Comparison of ENCODE assay signal across 33 cellular contexts in the genomic region with DNA sequence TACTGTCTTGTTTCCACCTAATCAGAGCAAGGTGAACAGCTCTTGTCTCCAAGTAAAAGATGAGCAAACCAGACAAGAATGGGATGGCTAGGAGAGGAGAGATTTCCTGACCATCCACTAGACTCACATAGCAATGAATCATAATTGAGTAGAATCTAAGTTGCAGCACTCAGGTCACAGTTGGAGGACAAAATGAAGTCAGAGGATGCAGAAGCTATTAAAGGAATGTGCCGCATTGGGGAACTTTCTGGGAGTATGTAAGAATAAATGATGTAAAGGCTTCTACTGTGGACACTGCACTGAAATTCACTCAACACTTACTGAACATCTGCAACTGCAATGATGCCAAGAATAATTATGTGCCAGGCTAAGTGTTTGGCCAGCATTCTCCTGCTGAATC.
DNase-seq lines count a peak whose midpoint lies in the region; ATAC-seq, FAIRE-seq and TF ChIP-seq lines count a peak whose summit lies in the region.
"Had no signal": no experiment of that assay in that cellular context is flagged by ENCODE, and none has a peak within 500 bp of the region (broad histone marks: within the 10 kb centered on the region; RNA-seq: fewer than 3 reads in every experiment).

No MANE protein-coding gene starts in this region.

- no peak overlapping the region for H3K4me3 ChIP-seq in IMR-90 (ENCODE audit: insufficient read depth, low read depth, low read length)
- no peak overlapping the region for H3K4me3 ChIP-seq in astrocyte (ENCODE audit: insufficient read depth, low read depth, low read length)
- no peak overlapping the region for H3K4me3 ChIP-seq in foreskin fibroblast (ENCODE audit: low read depth in 1 of 2, low read length in 2 of 2)
- no peak overlapping the region for H3K4me3 ChIP-seq in OCI-LY7 (ENCODE audit: low read depth, low read length, poor library complexity, severe bottlenecking)
- H3K4me3 ChIP-seq: pancreas, SJCRH30, spleen, vagina had no signal

- H3K4me1 ChIP-seq in IMR-90 (ENCODE audit: control insufficient read depth, insufficient read depth, low read length) (peaks cover 8% of the 10 kb centered on the region), astrocyte (ENCODE audit: insufficient read depth, low read length) (peaks cover 2% of the 10 kb centered on the region), OCI-LY7 (ENCODE audit: insufficient read depth, low read length, poor library complexity, severe bottlenecking) (peaks cover 8% of the 10 kb centered on the region)
- H3K4me1 ChIP-seq: pancreas, spleen, vagina had no signal

- no peak overlapping the region for H3K56ac ChIP-seq in IMR-90 (ENCODE audit: extremely low read depth, insufficient read depth, low read length)

- H3K18ac ChIP-seq in IMR-90 (ENCODE audit: low read depth, low read length), result no peak overlapping the region

- dilution Hi-C loops in IMR-90 (cut with HindIII; ENCODE audit: low sequenced_read_pairs, unreplicated experiment), result no loop called here

- peak overlapping the region; percentile 2; the same call in 1 of the 2 replicates for H2BK20ac ChIP-seq in IMR-90 (ENCODE audit: low read depth, low read length)

- FAIRE-seq in astrocyte (lab: Jason Lieb, UNC), result peak; percentile 94
- FAIRE-seq: endothelial cell of umbilical vein, GM12891, pancreas had no signal

- no peak overlapping the region for H4K8ac ChIP-seq in IMR-90 (ENCODE audit: low read depth in 2 of 2, low read length in 2 of 2)

- H3K27me3 ChIP-seq in IMR-90 (ENCODE audit: control insufficient read depth, insufficient read depth, low read length) (0 out of 2 replicates have a peak, but pooled peaks cover 2% of the 10 kb centered on the region), astrocyte (ENCODE audit: insufficient read depth, low read length) (no peaks in the 10 kb centered on the region)
- H3K27me3 ChIP-seq: pancreas, SJCRH30, spleen, vagina had no signal

- in situ Hi-C loops in IMR-90 (cut with MboI; ENCODE audit: low sequenced_read_pairs), result no loop called here

- no peaks in the 10 kb centered on the region for H3K9me3 ChIP-seq in IMR-90 (ENCODE audit: control insufficient read depth, insufficient read depth, low read length)
- no peaks in the 10 kb centered on the region for H3K9me3 ChIP-seq in astrocyte (ENCODE audit: insufficient read depth, low read depth, low read length)
- no peaks in the 10 kb centered on the region for H3K9me3 ChIP-seq in OCI-LY7 (ENCODE audit: low read length)
- H3K9me3 ChIP-seq: pancreas, SJCRH30, spleen, vagina had no signal

- WGBS in IMR-90 (ENCODE audit: extremely low coverage in 2 of 2, insufficient read length in 1 of 2), 2 experiments, result no CpG with 5 or more reads among the region's 1 CpG

- no peaks in the 10 kb centered on the region for H3K27me3 Mint-ChIP-seq in astrocyte (ENCODE audit: low read depth, unreplicated experiment)
- H3K27me3 Mint-ChIP-seq: activated CD8-positive, alpha-beta memory T cell treated with anti-CD3 and anti-CD28 coated beads, Interleukin-2, amount 10 ng/mL, durations not matched to agents 7 days and 5 days; CD4-positive, alpha-beta memory T cell; stimulated activated naive CD8-positive, alpha-beta T cell treated with anti-CD3 and anti-CD28 coated beads, Interleukin-15, Interleukin-2, amounts not matched to agents 100 ng/mL and 50 ng/mL, for 24 hours had no signal

- H3K9me1 ChIP-seq in IMR-90 (ENCODE audit: insufficient read depth, low read length), result peaks cover 16% of the 10 kb centered on the region

- H3K27ac ChIP-seq in IMR-90 (ENCODE audit: insufficient read depth, low read length), result no peak overlapping the region
- no peak overlapping the region for H3K27ac ChIP-seq in astrocyte (ENCODE audit: low read depth, low read length)
- no peak overlapping the region for H3K27ac ChIP-seq in OCI-LY7 (ENCODE audit: low read depth, low read length, poor library complexity, severe bottlenecking)
- H3K27ac ChIP-seq: pancreas, SJCRH30, spleen, vagina had no signal

- TF ChIP-seq CTCF in IMR-90 (conservative IDR thresholded peaks at IDR 0.05; ENCODE audit: low read depth, low read length) (no peak), astrocyte (IDR thresholded peaks at IDR 0.05; ENCODE audit: insufficient read depth, low read depth, low read length) (no peak), foreskin fibroblast (IDR thresholded peaks at IDR 0.05; ENCODE audit: low read depth, low read length) (no peak), OCI-LY7 (conservative IDR thresholded peaks at IDR 0.05; ENCODE audit: low read length) (no peak)

- H2AK5ac ChIP-seq in IMR-90 (ENCODE audit: low read depth, low read length), result no peak overlapping the region

- no peak overlapping the region for H4K5ac ChIP-seq in IMR-90 (ENCODE audit: low read depth, low read length)

- ATAC-seq in IMR-90 (ENCODE audit: low read depth) (peak; percentile 55), HG03095 (IDR thresholded peaks at IDR 0.05; ENCODE audit: unreplicated experiment) (no peak)
- ATAC-seq: activated CD8-positive, alpha-beta memory T cell treated with anti-CD3 and anti-CD28 coated beads, Interleukin-2, amount 10 ng/mL, durations not matched to agents 7 days and 5 days; activated T-cell treated with anti-CD3 and anti-CD28 coated beads, Interleukin-2, amount 50 U/mL, for 72 hours; left ventricle myocardium superior; pancreas; T-cell; WTC11 had no signal

- TF ChIP-seq RAD21 in IMR-90 (IDR thresholded peaks at IDR 0.05; ENCODE audit: low read length), result no peak

- H4K91ac ChIP-seq in IMR-90 (ENCODE audit: insufficient read depth, low read depth, low read length), result no peak overlapping the region

- peak overlapping the region; percentile 63 for H3K4ac ChIP-seq in IMR-90 (ENCODE audit: low read depth, low read length)

- peak overlapping the region; percentile 66; the same call in 1 of the 2 replicates for H3K14ac ChIP-seq in IMR-90 (replicated peaks; ENCODE audit: low read depth, low read length)

- no peak overlapping the region for H3K27ac Mint-ChIP-seq in astrocyte (ENCODE audit: unreplicated experiment)
- H3K27ac Mint-ChIP-seq: activated CD8-positive, alpha-beta memory T cell treated with anti-CD3 and anti-CD28 coated beads, Interleukin-2, amount 10 ng/mL, durations not matched to agents 7 days and 5 days; activated T-cell treated with anti-CD3 and anti-CD28 coated beads, Interleukin-2, amount 50 U/mL, for 72 hours; CD4-positive, alpha-beta memory T cell; H9; stimulated activated naive CD8-positive, alpha-beta T cell treated with anti-CD3 and anti-CD28 coated beads, Interleukin-15, Interleukin-2, amounts not matched to agents 100 ng/mL and 50 ng/mL, for 24 hours; T-cell; WTC11 had no signal

- no peaks in the 10 kb centered on the region for H3K79me1 ChIP-seq in IMR-90 (ENCODE audit: low read depth in 1 of 2, low read length in 2 of 2)

- intact Hi-C loops in IMR-90 (cut with micrococcal nuclease), result loop anchor here (5.0 kb wide), 1 partner anchor 217 kb away; a partner anchor contains a TSS
- intact Hi-C loops in OCI-LY7 (cut with micrococcal nuclease; ENCODE audit: unreplicated experiment), result no loop called here

- peak overlapping the region; percentile 24; the same call in 1 of the 2 replicates for H2BK120ac ChIP-seq in IMR-90 (ENCODE audit: low read depth, low read length)

- no peaks in the 10 kb centered on the region for H3K36me3 Mint-ChIP-seq in astrocyte (ENCODE audit: low read depth, unreplicated experiment)
- H3K36me3 Mint-ChIP-seq: activated CD8-positive, alpha-beta memory T cell treated with anti-CD3 and anti-CD28 coated beads, Interleukin-2, amount 10 ng/mL, durations not matched to agents 7 days and 5 days; CD4-positive, alpha-beta memory T cell; T-cell; WTC11 had no signal

- peaks cover 17% of the 10 kb centered on the region for H3K4me1 Mint-ChIP-seq in astrocyte (ENCODE audit: low read depth, unreplicated experiment)
- H3K4me1 Mint-ChIP-seq: activated CD8-positive, alpha-beta memory T cell treated with anti-CD3 and anti-CD28 coated beads, Interleukin-2, amount 10 ng/mL, durations not matched to agents 7 days and 5 days; CD4-positive, alpha-beta memory T cell; T-cell had no signal

- H2AFZ ChIP-seq in IMR-90 (replicated peaks; ENCODE audit: low read length, poor library complexity), result no peak overlapping the region
- no peak overlapping the region for H2AFZ ChIP-seq in astrocyte (ENCODE audit: low read depth, low read length)
- H2AFZ ChIP-seq in OCI-LY7 (ENCODE audit: low read length), result no peak overlapping the region

- no peak overlapping the region for H2BK5ac ChIP-seq in IMR-90 (ENCODE audit: low read depth, low read length, poor library complexity, severe bottlenecking)

- H3K36me3 ChIP-seq in IMR-90 (ENCODE audit: control insufficient read depth, insufficient read depth, low read length) (no peaks in the 10 kb centered on the region), astrocyte (ENCODE audit: insufficient read depth, low read length) (no peaks in the 10 kb centered on the region), OCI-LY7 (ENCODE audit: insufficient read depth, low read length) (no peaks in the 10 kb centered on the region)
- H3K36me3 ChIP-seq: pancreas, SJCRH30, spleen, vagina had no signal

- H4K20me1 ChIP-seq in IMR-90 (ENCODE audit: insufficient read depth, low read length) (no peaks in the 10 kb centered on the region; the same call in 1 of the 2 replicates), astrocyte (ENCODE audit: insufficient read depth, low read length) (no peaks in the 10 kb centered on the region), OCI-LY7 (ENCODE audit: insufficient read depth, low read length) (no peaks in the 10 kb centered on the region)

- TF ChIP-seq POLR2A in IMR-90 (IDR thresholded peaks at IDR 0.05; ENCODE audit: low read depth, low read length), result no peak

- no peak overlapping the region for H2AK9ac ChIP-seq in IMR-90 (replicated peaks; ENCODE audit: low read depth, low read length, poor library complexity)

- H3K4me3 Mint-ChIP-seq in astrocyte (ENCODE audit: unreplicated experiment), result no peak overlapping the region
- H3K4me3 Mint-ChIP-seq: activated CD8-positive, alpha-beta memory T cell treated with anti-CD3 and anti-CD28 coated beads, Interleukin-2, amount 10 ng/mL, durations not matched to agents 7 days and 5 days; activated T-cell treated with anti-CD3 and anti-CD28 coated beads, Interleukin-2, amount 50 U/mL, for 72 hours; CD4-positive, alpha-beta memory T cell; H9; neural crest cell; stimulated activated naive CD8-positive, alpha-beta T cell treated with anti-CD3 and anti-CD28 coated beads, Interleukin-15, Interleukin-2, amounts not matched to agents 100 ng/mL and 50 ng/mL, for 24 hours; T-cell; WTC11 had no signal

- H3K23ac ChIP-seq in IMR-90 (ENCODE audit: low read depth, low read length), result no peak overlapping the region

- H3K9me3 Mint-ChIP-seq in astrocyte (ENCODE audit: unreplicated experiment), result no peaks in the 10 kb centered on the region
- H3K9me3 Mint-ChIP-seq: activated T-cell treated with anti-CD3 and anti-CD28 coated beads, Interleukin-2, amount 50 U/mL, for 72 hours; H9; neural crest cell; stimulated activated naive CD8-positive, alpha-beta T cell treated with anti-CD3 and anti-CD28 coated beads, Interleukin-15, Interleukin-2, amounts not matched to agents 100 ng/mL and 50 ng/mL, for 24 hours; WTC11 had no signal

- DNase-seq in AG20443 (ENCODE audit: low spot score) (peak; percentile 43), IMR-90 (peak; percentile 78), astrocyte (ENCODE audit: low read depth) (peak; percentile 68), foreskin fibroblast (peak; percentile 17 to 55), OCI-LY7 (ENCODE audit: low spot score) (no peak), globus pallidus (ENCODE audit: low spot score) (no peak), SK-N-DZ (ENCODE audit: low spot score) (no peak)
- DNase-seq: activated CD8-positive, alpha-beta memory T cell treated with anti-CD3 and anti-CD28 coated beads, Interleukin-2, amount 10 ng/mL, durations not matched to agents 7 days and 5 days; activated naive CD4-positive, alpha-beta T cell; activated T-cell treated with anti-CD3 and anti-CD28 coated beads, Interleukin-2, amount 50 U/mL, for 72 hours; AML-193; CD4-positive, alpha-beta memory T cell; glutamatergic neuron; H9; islet precursor cell; left ventricle myocardium superior; NCI-H1048; NCI-H187; NCI-H82; pancreas; retina; SJCRH30; spleen; stimulated activated CD4-positive, alpha-beta T cell treated with anti-CD3 and anti-CD28 coated beads, Interleukin-2, amount 100 ng/mL, for 24 hours; stimulated activated CD8-positive, alpha-beta memory T cell treated with anti-CD3 and anti-CD28 coated beads, Interleukin-4, amount 100 ng/mL, for 48 hours; T-cell had no signal

- H2BK15ac ChIP-seq in IMR-90 (ENCODE audit: low read depth, low read length), result 0 out of 3 replicates have a peak overlapping the region, but pooled peaks have one; percentile 68

- BruUV-seq in IMR-90 (replicated peaks; lab: Mats Ljungman, UMichigan) (no TSS peak), OCI-LY7 (replicated peaks; lab: Mats Ljungman, UMichigan) (no TSS peak)

- H3K9ac ChIP-seq in IMR-90 (ENCODE audit: low read depth, low read length) (no peak overlapping the region), astrocyte (ENCODE audit: low read length) (no peak overlapping the region)

- POLR2A ChIA-PET in IMR-90 (lab: Charles Lee; ENCODE audit: unreplicated experiment), result no interaction called here
- POLR2A ChIA-PET in OCI-LY7 (lab: Charles Lee), result interaction anchor here (0.7 to 1.5 kb wide), 2 partner anchors 13 to 21 kb away, joined by 3 to 4 read pairs; no protein-coding TSS in a partner anchor

- H3K79me2 ChIP-seq in astrocyte (ENCODE audit: insufficient read depth, low read length) (no peaks in the 10 kb centered on the region), OCI-LY7 (ENCODE audit: insufficient read depth, low read depth, low read length) (no peaks in the 10 kb centered on the region)

- H3K9me2 ChIP-seq in OCI-LY7 (ENCODE audit: insufficient read depth, low read length), result no peaks in the 10 kb centered on the region

- no peak overlapping the region for H3K4me2 ChIP-seq in IMR-90 (ENCODE audit: low read depth, low read length)
- no peak overlapping the region for H3K4me2 ChIP-seq in astrocyte (ENCODE audit: low read length)
- no peak overlapping the region for H3K4me2 ChIP-seq in OCI-LY7 (ENCODE audit: low read length)

- CTCF ChIA-PET in IMR-90 (lab: Yijun Ruan, JAX) (interaction anchor here (0.6 kb wide), 1 partner anchor 21 kb away, joined by 3 read pairs; no protein-coding TSS in a partner anchor), OCI-LY7 (lab: Charles Lee; ENCODE audit: unreplicated experiment) (no interaction called here)

Comparison
In these comparisons a context has a peak if more than half of its experiments do, and no peak if none do; other contexts are left out.
1. DNase-seq: peak in AG20443 (single experiment), IMR-90 (single experiment), astrocyte (single experiment) and foreskin fibroblast (2 of 2); none in OCI-LY7 (single experiment), globus pallidus (single experiment) and SK-N-DZ (single experiment).